In the genomic region with DNA sequence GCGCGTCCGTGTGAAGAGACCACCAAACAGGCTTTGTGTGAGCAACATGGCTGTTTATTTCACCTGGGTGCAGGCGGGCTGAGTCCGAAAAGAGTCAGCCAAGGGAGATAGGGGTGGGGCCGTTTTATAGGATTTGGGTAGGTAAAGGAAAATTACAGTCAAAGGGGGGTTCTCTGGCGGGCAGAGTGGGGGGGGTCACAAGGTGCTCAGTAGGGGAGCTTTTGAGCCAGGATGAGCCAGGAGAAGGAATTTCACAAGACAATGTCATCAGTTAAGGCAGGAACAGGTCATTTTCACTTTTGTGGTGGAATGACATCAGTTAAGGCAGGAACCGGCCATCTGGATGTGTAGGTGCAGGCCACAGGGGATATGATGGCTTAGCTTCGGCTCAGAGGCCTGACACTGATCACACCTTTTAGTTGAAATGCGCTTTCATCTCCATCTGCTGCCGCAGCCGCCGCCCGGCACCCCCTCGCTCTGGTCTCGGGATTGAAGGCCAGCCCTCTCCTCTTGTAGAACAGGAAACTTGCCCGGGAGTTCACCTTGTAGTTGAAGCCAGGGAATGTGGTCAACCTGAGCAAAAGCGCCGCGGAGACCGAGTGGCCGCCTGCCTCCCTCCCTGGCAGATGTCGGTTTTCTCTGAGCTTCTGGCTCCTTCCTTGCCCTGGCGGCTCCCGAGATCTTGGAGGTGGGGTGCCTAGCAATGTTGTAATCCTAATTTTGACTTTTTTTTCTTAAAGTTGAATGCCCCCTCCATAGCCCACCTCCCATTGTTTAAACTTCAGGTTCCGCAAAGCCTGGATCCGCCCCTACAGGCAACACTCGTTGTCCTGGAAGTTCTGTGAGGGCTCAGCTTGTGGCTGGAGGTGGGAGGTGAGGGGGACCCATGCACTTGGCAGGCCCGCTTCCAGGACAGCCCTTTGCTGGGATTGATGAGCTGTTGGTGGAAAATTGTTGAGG, we compare ENCODE assay signal across 7 cellular contexts. TPM values are rescaled to one million over a fixed set of nuclear protein-coding genes. Genes with fewer than 3 reads are reported as not detected.
DNase-seq lines count a peak whose midpoint lies in the region; TF ChIP-seq lines count a peak whose summit lies in the region.
"Not testable (repeated sequence)": the region's sequence is repeated elsewhere in the genome, so short reads cannot be mapped to it uniquely, and the experiment has no call there.

No MANE protein-coding gene starts in this region.

- not testable (repeated sequence) for DNase-seq in GM06990 (ENCODE audit: extremely low read depth, insufficient read length); activated CD4-positive, alpha-beta memory T cell treated with anti-CD3 and anti-CD28 coated beads, Interleukin-2, amount 10 ng/mL, durations not matched to agents 7 days and 5 days; sigmoid colon
- DNase-seq in NCI-H510A treated with DMSO at 0.1 percent for 48 hours (lab: John Stamatoyannopoulos, UW): peak; percentile 50
- peak; percentile 55 for DNase-seq in cerebellum (ENCODE audit: low spot score)
- peak; percentile 49 for DNase-seq in left ventricle myocardium inferior

- H3K27ac ChIP-seq in left ventricle myocardium inferior (replicated peaks): peak overlapping the region; percentile 95
- not testable (repeated sequence) for H3K27ac ChIP-seq in mesodermal cell (ENCODE audit: low read depth, low read length, severe bottlenecking)
- peak overlapping the region; percentile 88 to 95 (median 88) for H3K27ac ChIP-seq in sigmoid colon

- intact Hi-C loops in left ventricle myocardium inferior (cut with micrococcal nuclease): loop anchor here (5.0 kb wide), 1 partner anchor 34 kb away; a partner anchor contains a TSS
- intact Hi-C loops in sigmoid colon (cut with DNase I): loop anchor here (2.0 to 5.0 kb wide), 2 partner anchors 32 to 71 kb away; a partner anchor contains a TSS

- H3K36me3 ChIP-seq in GM06990 (ENCODE audit: control insufficient read depth, insufficient read depth, low read length); left ventricle myocardium inferior; mesodermal cell (ENCODE audit: control insufficient read depth, insufficient read depth, low read length); sigmoid colon: not testable (repeated sequence)

- not testable (repeated sequence) for H3K27ac Mint-ChIP-seq in activated CD4-positive, alpha-beta memory T cell treated with anti-CD3 and anti-CD28 coated beads, Interleukin-2, amount 10 ng/mL, durations not matched to agents 7 days and 5 days

- POLR2A ChIA-PET in activated CD4-positive, alpha-beta memory T cell treated with anti-CD3 and anti-CD28 coated beads, Interleukin-2, amount 10 ng/mL, durations not matched to agents 7 days and 5 days (lab: Charles Lee): interaction anchor here (1.0 to 2.9 kb wide), 3 partner anchors 23 to 113 kb away, joined by 3 to 13 read pairs (median 6); a partner anchor contains a TSS

- H3K4me1 Mint-ChIP-seq in activated CD4-positive, alpha-beta memory T cell treated with anti-CD3 and anti-CD28 coated beads, Interleukin-2, amount 10 ng/mL, durations not matched to agents 7 days and 5 days: peaks cover 15% of the 10 kb centered on the region

- not testable (repeated sequence) for TF ChIP-seq CTCF in GM06990 (IDR thresholded peaks at IDR 0.05; ENCODE audit: insufficient read depth, low read length, poor library complexity, severe bottlenecking); left ventricle myocardium inferior (IDR thresholded peaks at IDR 0.05; ENCODE audit: borderline replicate concordance); sigmoid colon (IDR thresholded peaks at IDR 0.05)

- CTCF ChIA-PET in activated CD4-positive, alpha-beta memory T cell treated with anti-CD3 and anti-CD28 coated beads, Interleukin-2, amount 10 ng/mL, durations not matched to agents 7 days and 5 days (lab: Charles Lee): interaction anchor here (0.8 to 2.1 kb wide), 4 partner anchors 11 to 38 kb away, joined by 3 to 4 read pairs (median 4); no protein-coding TSS in a partner anchor

- H3K36me3 Mint-ChIP-seq in activated CD4-positive, alpha-beta memory T cell treated with anti-CD3 and anti-CD28 coated beads, Interleukin-2, amount 10 ng/mL, durations not matched to agents 7 days and 5 days (ENCODE audit: low read depth): not testable (repeated sequence)

- not testable (repeated sequence) for H3K27me3 ChIP-seq in GM06990 (replicated peaks; ENCODE audit: control insufficient read depth, insufficient read depth, low read length); left ventricle myocardium inferior (ENCODE audit: low read depth); sigmoid colon

- not testable (repeated sequence) for TF ChIP-seq POLR2A in sigmoid colon (IDR thresholded peaks at IDR 0.05)

- H3K4me3 Mint-ChIP-seq in activated CD4-positive, alpha-beta memory T cell treated with anti-CD3 and anti-CD28 coated beads, Interleukin-2, amount 10 ng/mL, durations not matched to agents 7 days and 5 days: peak overlapping the region; percentile 70

- H3K9me3 ChIP-seq in left ventricle myocardium inferior (replicated peaks); mesodermal cell (ENCODE audit: control insufficient read depth, low read length); sigmoid colon: not testable (repeated sequence)

- 5 to 10% methylated on average over 17 to 20 of the region's 29 CpGs for WGBS in mesodermal cell (ENCODE audit: insufficient coverage in 2 of 2), 2 experiments
- 20 to 28% methylated on average over 29 of the region's 29 CpGs for WGBS in sigmoid colon, 2 donors

- H3K4me3 ChIP-seq in GM06990 (replicated peaks; ENCODE audit: low read depth, low read length): peak overlapping the region; percentile 73
- H3K4me3 ChIP-seq in left ventricle myocardium inferior: peak overlapping the region; percentile 90
- H3K4me3 ChIP-seq in mesodermal cell (ENCODE audit: extremely low read depth, insufficient read depth, low read length, poor library complexity, severe bottlenecking): peak overlapping the region; percentile 37
- peak overlapping the region; percentile 69 to 73 (median 71) for H3K4me3 ChIP-seq in sigmoid colon

- not testable (repeated sequence) for H3K9me3 Mint-ChIP-seq in activated CD4-positive, alpha-beta memory T cell treated with anti-CD3 and anti-CD28 coated beads, Interleukin-2, amount 10 ng/mL, durations not matched to agents 7 days and 5 days

- not testable (repeated sequence) for TF ChIP-seq EP300 in sigmoid colon (IDR thresholded peaks at IDR 0.05)

- peaks cover 61% of the 10 kb centered on the region for H3K4me1 ChIP-seq in left ventricle myocardium inferior
- H3K4me1 ChIP-seq in mesodermal cell (ENCODE audit: control insufficient read depth, insufficient read depth, low read length, poor library complexity, severe bottlenecking): peaks cover 13% of the 10 kb centered on the region
- peaks cover 0 to 55% (median 50%) of the 10 kb centered on the region in 4 donors for H3K4me1 ChIP-seq in sigmoid colon

- not testable (repeated sequence) for H3K27me3 Mint-ChIP-seq in activated CD4-positive, alpha-beta memory T cell treated with anti-CD3 and anti-CD28 coated beads, Interleukin-2, amount 10 ng/mL, durations not matched to agents 7 days and 5 days

RNA-seq across cellular contexts. Expression of a gene that starts 0.9 kb away (rescaled TPM):
- total RNA-seq in activated CD4-positive, alpha-beta memory T cell treated with anti-CD3 and anti-CD28 coated beads, Interleukin-2, amount 10 ng/mL, durations not matched to agents 7 days and 5 days: 1 to 10 TPM in 1 of 2 experiments, under 1 TPM in 1; 0.93 to 1.0 TPM
- total RNA-seq in cerebellum (15.3 TPM), left ventricle myocardium inferior (49.7 TPM), sigmoid colon (10 to 100 TPM; 43.6 to 78.9 (median 67.7) TPM)
- 19.0 TPM for polyA plus RNA-seq in mesodermal cell (2013, experiment 1 of 2)
- polyA plus RNA-seq in mesodermal cell (2013, experiment 2 of 2): 18.1 TPM
- 10 to 100 TPM in 2 of 3 donors, 1 to 10 TPM in 1; 6.9 to 26.6 (median 14.4) TPM for polyA plus RNA-seq in sigmoid colon

RNA-seq across cellular contexts. Expression of a gene that starts 33.2 kb away (rescaled TPM):
- total RNA-seq in activated CD4-positive, alpha-beta memory T cell treated with anti-CD3 and anti-CD28 coated beads, Interleukin-2, amount 10 ng/mL, durations not matched to agents 7 days and 5 days: 100 to 1,000 TPM; 246 to 253 TPM
- total RNA-seq in cerebellum: 242 TPM
- 205 TPM for total RNA-seq in left ventricle myocardium inferior
- 331 TPM for polyA plus RNA-seq in mesodermal cell (2013, experiment 1 of 2)
- polyA plus RNA-seq in mesodermal cell (2013, experiment 2 of 2): 382 TPM
- 100 to 1,000 TPM; 148 to 270 (median 220) TPM for total RNA-seq in sigmoid colon
- polyA plus RNA-seq in sigmoid colon: 100 to 1,000 TPM; 262 to 513 (median 358) TPM

Comparison
In these comparisons a context has a peak if more than half of its experiments do, and no peak if none do; other contexts are left out.
1. H3K4me3 ChIP-seq: peak in every context shown above with its lines; median percentile 90 in left ventricle myocardium inferior; 73 in GM06990; 71 in sigmoid colon; 37 in mesodermal cell.